In genomic region chr11:130786987-130787688, GRCh38 we compare ENCODE assay signal across 17 cellular contexts.
A peak's percentile ranks its signal among the peaks of the same experiment; 100 is the strongest.
DNase-seq lines count a peak whose midpoint lies in the region; ATAC-seq and TF ChIP-seq lines count a peak whose summit lies in the region.
"Had no signal": no experiment of that assay in that cellular context is flagged by ENCODE, and none has a peak within 500 bp of the region (broad histone marks: within the 10 kb centered on the region; RNA-seq: fewer than 3 reads in every experiment).

No MANE protein-coding gene starts in this region.

- no peaks in the 10 kb centered on the region for H3K27me3 ChIP-seq in MG63
- H3K27me3 ChIP-seq in A673 (replicated peaks; ENCODE audit: insufficient read depth, low read depth, low read length, poor library complexity) = no peaks in the 10 kb centered on the region
- H3K27me3 ChIP-seq: esophagus squamous epithelium had no signal

- in situ Hi-C loops in ACHN (cut with HindIII; ENCODE audit: low pct_ligation_motif_present, low pct_unique_long_range_greater_than_20kb, low sequenced_read_pairs) = no loop called here

- CTCF ChIA-PET in A673 (lab: Charles Lee) = no interaction called here

- POLR2A ChIA-PET in A673 (lab: Charles Lee; ENCODE audit: low non-redundant PET) = no interaction called here

- peak; percentile 90 for DNase-seq in ACHN
- peak; percentile 67 for DNase-seq in MG63
- DNase-seq in cardiac fibroblast (ENCODE audit: low read depth in 2 of 2) = peak; percentile 14 to 19
- DNase-seq in kidney glomerular epithelial cell (lab: John Stamatoyannopoulos, UW) = peak; percentile 94
- DNase-seq in NCI-H146 (lab: John Stamatoyannopoulos, UW) = no peak
- DNase-seq in A673 (ENCODE audit: low spot score) = no peak
- no peak for DNase-seq in COLO829 (ENCODE audit: low spot score)
- DNase-seq: activated CD4-positive, CD25-positive, alpha-beta regulatory T cell treated with anti-CD3 and anti-CD28 coated beads, Interleukin-2, amount 50 U/mL, for 72 hours; activated CD8-positive, alpha-beta memory T cell treated with anti-CD3 and anti-CD28 coated beads, Interleukin-2, amount 50 U/mL, for 48 hours; esophagus squamous epithelium; KG1; NCI-H510A had no signal

- H3K9me3 Mint-ChIP-seq in stimulated activated memory B cell treated with anti-CD40 and anti-IgM and Interleukin-4, amounts not matched to agents 10 μg/mL and 1 μg/mL and 100 μg/mL, for 72 hours = peaks cover 13% of the 10 kb centered on the region

- H3K4me1 ChIP-seq in A673 (ENCODE audit: insufficient read depth, low read length, poor library complexity, severe bottlenecking) = peaks cover 14% of the 10 kb centered on the region
- H3K4me1 ChIP-seq: HAP-1 had no signal

- H3K27me3 Mint-ChIP-seq in stimulated activated memory B cell treated with anti-CD40 and anti-IgM and Interleukin-4, amounts not matched to agents 10 μg/mL and 1 μg/mL and 100 μg/mL, for 72 hours = peaks cover 9% of the 10 kb centered on the region

- H3K4me3 ChIP-seq in MG63 (no peak overlapping the region), cardiac fibroblast (replicated peaks in 1 of 2; ENCODE audit: low read depth in 2 of 2, low read length in 2 of 2) (no peak overlapping the region), A673 (ENCODE audit: low read depth, low read length, poor library complexity, severe bottlenecking) (no peak overlapping the region)
- H3K4me3 ChIP-seq: esophagus squamous epithelium, HAP-1 had no signal

- H3K9me3 ChIP-seq in MG63 (no peaks in the 10 kb centered on the region), A673 (ENCODE audit: low read depth, low read length, poor library complexity, severe bottlenecking) (no peaks in the 10 kb centered on the region)
- H3K9me3 ChIP-seq: esophagus squamous epithelium, HAP-1 had no signal

- no peak overlapping the region for H3K4me3 Mint-ChIP-seq in stimulated activated memory B cell treated with anti-CD40 and anti-IgM and Interleukin-4, amounts not matched to agents 10 μg/mL and 1 μg/mL and 100 μg/mL, for 72 hours
- H3K4me3 Mint-ChIP-seq: activated naive CD8-positive, alpha-beta T cell; stimulated activated naive CD8-positive, alpha-beta T cell treated with anti-CD3 and anti-CD28 coated beads, Interleukin-15, Interleukin-2, amounts not matched to agents 100 ng/mL and 50 ng/mL, for 24 hours; T-helper 1 cell treated with Interleukin-12 subunit alpha and Interleukin-12 subunit beta and Interleukin-4 antibody, amounts not matched to agents 30 μg/mL and 1 μg/mL, for 36 hours had no signal

- BruUV-seq in A673 (replicated peaks; lab: Mats Ljungman, UMichigan) = no TSS peak

- no peak overlapping the region for H3K27ac ChIP-seq in A673 (ENCODE audit: low read depth, low read length, poor library complexity, severe bottlenecking)
- H3K27ac ChIP-seq: esophagus squamous epithelium had no signal

- intact Hi-C loops in A673 (cut with micrococcal nuclease; ENCODE audit: unreplicated experiment) = no loop called here

- no peak for ATAC-seq in stimulated activated memory B cell treated with anti-CD40 and anti-IgM and Interleukin-4, amounts not matched to agents 10 μg/mL and 1 μg/mL and 100 μg/mL, for 72 hours

- H3K36me3 Mint-ChIP-seq in stimulated activated memory B cell treated with anti-CD40 and anti-IgM and Interleukin-4, amounts not matched to agents 10 μg/mL and 1 μg/mL and 100 μg/mL, for 72 hours = no peaks in the 10 kb centered on the region
- H3K36me3 Mint-ChIP-seq: activated naive CD8-positive, alpha-beta T cell had no signal

- H3K4me1 Mint-ChIP-seq in stimulated activated memory B cell treated with anti-CD40 and anti-IgM and Interleukin-4, amounts not matched to agents 10 μg/mL and 1 μg/mL and 100 μg/mL, for 72 hours = no peaks in the 10 kb centered on the region

- TF ChIP-seq CTCF in cardiac fibroblast (IDR thresholded peaks at IDR 0.05; ENCODE audit: low read depth, low read length) (no peak), A673 (conservative IDR thresholded peaks at IDR 0.05; ENCODE audit: low read depth, low read length) (no peak)

- no peak overlapping the region for H3K27ac Mint-ChIP-seq in stimulated activated memory B cell treated with anti-CD40 and anti-IgM and Interleukin-4, amounts not matched to agents 10 μg/mL and 1 μg/mL and 100 μg/mL, for 72 hours
- H3K27ac Mint-ChIP-seq: activated naive CD8-positive, alpha-beta T cell; stimulated activated naive CD8-positive, alpha-beta T cell treated with anti-CD3 and anti-CD28 coated beads, Interleukin-15, Interleukin-2, amounts not matched to agents 100 ng/mL and 50 ng/mL, for 24 hours; T-helper 1 cell treated with Interleukin-12 subunit alpha and Interleukin-12 subunit beta and Interleukin-4 antibody, amounts not matched to agents 30 μg/mL and 1 μg/mL, for 36 hours had no signal

- no peaks in the 10 kb centered on the region; the same call in 1 of the 2 replicates for H3K36me3 ChIP-seq in MG63
- no peaks in the 10 kb centered on the region for H3K36me3 ChIP-seq in A673 (ENCODE audit: insufficient read depth, low read length, poor library complexity, severe bottlenecking)
- H3K36me3 ChIP-seq: esophagus squamous epithelium, HAP-1 had no signal

Comparison
In these comparisons a context has a peak if more than half of its experiments do, and no peak if none do; other contexts are left out.
1. DNase-seq: peak in ACHN (single experiment), MG63 (single experiment), cardiac fibroblast (2 of 2) and kidney glomerular epithelial cell (single experiment); none in NCI-H146 (single experiment), A673 (single experiment) and COLO829 (single experiment).